ENCODE assay signal across 14 cellular contexts in the genomic region with DNA sequence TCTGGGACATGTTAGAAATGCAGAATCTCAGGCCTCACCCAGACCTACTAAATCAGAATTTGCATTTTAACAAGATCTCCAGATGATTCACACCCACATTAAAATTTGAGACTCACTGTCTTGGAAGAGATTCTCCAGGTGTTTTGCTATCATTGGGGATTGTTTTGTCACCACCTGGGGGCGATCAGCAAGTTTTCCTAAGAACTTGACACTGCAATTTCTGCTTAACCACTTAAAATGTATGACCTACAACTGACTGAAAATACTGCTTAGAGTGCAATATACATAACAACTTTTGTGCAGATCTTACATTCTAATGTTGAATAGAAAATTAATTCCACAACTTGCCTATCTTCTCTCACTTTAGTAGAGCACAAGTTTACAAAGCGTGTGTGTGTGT. TPM values are rescaled to one million over a fixed set of nuclear protein-coding genes. Genes with fewer than 3 reads are reported as not detected.
DNase-seq lines count a peak whose midpoint lies in the region; ATAC-seq, FAIRE-seq and TF ChIP-seq lines count a peak whose summit lies in the region.
"Had no signal": no experiment of that assay in that cellular context is flagged by ENCODE, and none has a peak within 500 bp of the region (broad histone marks: within the 10 kb centered on the region; RNA-seq: fewer than 3 reads in every experiment).

No MANE protein-coding gene starts in this region.

- TF ChIP-seq CTCF in C4-2B (conservative IDR thresholded peaks at IDR 0.05) (peak; percentile 36), fibroblast of pulmonary artery (IDR thresholded peaks at IDR 0.05; ENCODE audit: low read length, missing control alignments) (peak; percentile 7)

- ATAC-seq in esophagus mucosa, result no peak
- ATAC-seq: psoas muscle had no signal

- no peak overlapping the region for H3K27ac ChIP-seq in C4-2B
- H3K27ac ChIP-seq: psoas muscle had no signal

- FAIRE-seq in GM12891 (lab: Jason Lieb, UNC), result peak; percentile 45
- FAIRE-seq: islet of Langerhans had no signal

- H3K4me3 ChIP-seq in fibroblast of pulmonary artery (replicated peaks; ENCODE audit: low read depth, low read length), result no peak overlapping the region
- H3K4me3 ChIP-seq: psoas muscle had no signal

- DNase-seq in GM12891 (ENCODE audit: insufficient read length, low spot score), result no peak
- peak; percentile 74 for DNase-seq in OCI-M1 (lab: John Stamatoyannopoulos, UW)
- DNase-seq in fibroblast of pulmonary artery (ENCODE audit: low read depth), result no peak
- DNase-seq in kidney glomerular epithelial cell (lab: John Stamatoyannopoulos, UW), result no peak
- no peak for DNase-seq in Ammon's horn (ENCODE audit: low spot score)
- DNase-seq in NCI-H1417 treated with DMSO at 0.1 percent for 48 hours (lab: John Stamatoyannopoulos, UW), result no peak
- DNase-seq: DMS153; effector CD4-positive, alpha-beta T cell; NCI-H146; psoas muscle; Right ventricle myocardium superior had no signal

- no peak for TF ChIP-seq POLR2A in GM12891 (IDR thresholded peaks at IDR 0.05; ENCODE audit: low read depth, low read length)

TF ChIP-seq in GM12891, 5 proteins besides CTCF, POLR2A, EP300 and RAD21:
- no peak for TF ChIP-seq TAF1 (IDR thresholded peaks at IDR 0.05; ENCODE audit: low read depth, low read length)
- TF ChIP-seq SPI1 (IDR thresholded peaks at IDR 0.05; ENCODE audit: low read depth, low read length), result no peak
- no peak for TF ChIP-seq POLR2AphosphoS5 (IDR thresholded peaks at IDR 0.05; ENCODE audit: low read depth, low read length)
- TF ChIP-seq POU2F2 (IDR thresholded peaks at IDR 0.05; ENCODE audit: low read depth, low read length), result no peak
- no peak for TF ChIP-seq PAX5 (IDR thresholded peaks at IDR 0.05; ENCODE audit: insufficient read depth, low read length, severe bottlenecking)

RNA-seq across cellular contexts. Expression of a gene that starts 18.9 kb away (rescaled TPM):
- 40.0 TPM for polyA plus RNA-seq in GM12891 (2012; ENCODE audit: low read depth, missing spikeins)
- total RNA-seq in esophagus mucosa, result 1.3 TPM
